ENCODE assay signal across 2 cellular contexts in the genomic region with DNA sequence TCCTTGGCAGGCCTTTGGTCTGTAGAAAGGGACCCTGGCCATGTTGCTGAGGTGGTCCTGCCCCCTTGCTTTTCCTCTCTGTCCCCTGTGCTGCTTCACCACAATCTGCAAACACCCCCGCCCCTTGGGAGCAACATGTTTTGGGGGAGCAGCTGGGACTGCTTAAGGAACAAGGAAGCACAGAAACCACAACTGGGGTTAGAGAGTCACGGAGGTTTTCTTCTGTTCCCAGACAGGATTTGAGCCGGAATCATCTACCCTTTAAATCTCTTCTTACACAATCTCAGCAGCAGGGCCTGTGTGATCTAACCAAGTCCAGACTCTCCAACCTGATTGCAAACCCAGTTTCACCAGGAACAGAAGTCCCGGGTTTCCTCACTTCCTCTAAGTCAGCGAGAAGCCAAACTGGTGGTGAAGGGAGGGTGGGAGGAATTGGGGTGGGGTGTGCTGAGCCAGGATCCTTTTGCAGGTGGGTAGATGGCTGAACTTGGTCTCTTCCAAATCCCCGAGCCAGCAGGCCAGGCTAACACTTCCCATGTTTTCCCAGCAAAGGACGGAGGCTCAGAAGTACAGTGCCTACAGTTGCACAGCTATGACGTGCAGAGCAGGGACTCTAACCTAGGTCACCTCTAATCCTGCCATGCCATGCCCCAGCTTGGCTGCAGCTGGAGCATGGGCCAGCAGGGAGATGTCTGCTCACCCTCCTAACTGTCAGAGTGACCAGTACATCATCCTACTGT.
TF ChIP-seq lines count a peak whose summit lies in the region.

No MANE protein-coding gene starts in this region.

TF ChIP-seq in K562, 482 proteins besides CTCF, POLR2A, EP300 and RAD21:
- TF ChIP-seq CEBPG (CRISPR knock-in tag; IDR thresholded peaks at IDR 0.05) = no peak
- 0 out of 4 replicates have a peak, but pooled peaks have one; percentile 14 to 28 for TF ChIP-seq CEBPG (tag; conservative IDR thresholded peaks at IDR 0.05 in 1 of 2, IDR thresholded peaks at IDR 0.05 in 1 of 2)
- TF ChIP-seq U2AF2 (optimal IDR thresholded peaks at IDR 0.05; ENCODE audit: low read depth, low read length) = no peak
- no peak for TF ChIP-seq RBM34 (IDR thresholded peaks at IDR 0.05; ENCODE audit: borderline replicate concordance, insufficient read depth, low read length)
- TF ChIP-seq TRIM25 (IDR thresholded peaks at IDR 0.05; ENCODE audit: borderline replicate concordance) = no peak

TF ChIP-seq in GM12891, 5 proteins besides CTCF, POLR2A, EP300 and RAD21 (continued from another document):
- TF ChIP-seq SPI1 (IDR thresholded peaks at IDR 0.05; ENCODE audit: low read depth, low read length) (no peak), PAX5 (IDR thresholded peaks at IDR 0.05; ENCODE audit: insufficient read depth, low read length, severe bottlenecking) (no peak)
